In the genomic region with DNA sequence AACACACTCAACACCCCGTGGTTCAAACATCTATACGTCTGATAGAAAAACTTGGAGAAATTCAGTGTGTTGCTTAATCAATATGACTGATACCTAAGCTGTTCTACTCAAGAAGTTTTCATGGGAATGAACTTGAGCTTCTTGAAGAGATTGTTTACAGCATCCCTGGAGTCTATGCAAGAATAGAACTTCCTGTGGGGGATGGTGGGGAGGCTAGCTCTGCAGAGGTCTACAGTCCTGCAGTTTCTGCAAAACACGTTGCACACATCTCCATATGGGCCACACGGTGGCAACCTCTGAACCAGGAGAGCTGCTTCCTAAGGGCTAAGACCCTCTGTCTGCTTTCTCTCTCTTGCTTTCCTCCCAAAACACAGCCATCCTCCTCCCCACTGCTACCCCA, we compare ENCODE assay signal across 9 cellular contexts. TPM values are rescaled to one million over a fixed set of nuclear protein-coding genes. Genes with fewer than 3 reads are reported as not detected.
DNase-seq lines count a peak whose midpoint lies in the region; TF ChIP-seq lines count a peak whose summit lies in the region.
"Had no signal": no experiment of that assay in that cellular context is flagged by ENCODE, and none has a peak within 500 bp of the region (broad histone marks: within the 10 kb centered on the region; RNA-seq: fewer than 3 reads in every experiment).

No MANE protein-coding gene starts in this region.

- H3K4me3 Mint-ChIP-seq in activated T-helper 1 cell treated with anti-CD3 and anti-CD28 coated beads, Interleukin-12 subunit alpha, Interleukin-12 subunit beta, Interleukin-2, Interleukin-4 antibody, amounts not matched to agents 30 ng/mL and 10 ng/mL and 1 ng/mL, durations not matched to agents 14 hours and 24 hours and 36 hours, result no peak overlapping the region

- H3K27ac Mint-ChIP-seq in activated T-helper 1 cell treated with anti-CD3 and anti-CD28 coated beads, Interleukin-12 subunit alpha, Interleukin-12 subunit beta, Interleukin-2, Interleukin-4 antibody, amounts not matched to agents 30 ng/mL and 10 ng/mL and 1 ng/mL, durations not matched to agents 14 hours and 24 hours and 36 hours, result peak overlapping the region; percentile 18

- H3K27ac ChIP-seq in coronary artery, result no peak overlapping the region
- H3K27ac ChIP-seq: 22Rv1 had no signal

- H3K4me1 Mint-ChIP-seq in activated T-helper 1 cell treated with anti-CD3 and anti-CD28 coated beads, Interleukin-12 subunit alpha, Interleukin-12 subunit beta, Interleukin-2, Interleukin-4 antibody, amounts not matched to agents 30 ng/mL and 10 ng/mL and 1 ng/mL, durations not matched to agents 14 hours and 24 hours and 36 hours (ENCODE audit: low read depth), result peaks cover 48% of the 10 kb centered on the region

- TF ChIP-seq CTCF in coronary artery (IDR thresholded peaks at IDR 0.05), result no peak

- H3K9me3 Mint-ChIP-seq in activated T-helper 1 cell treated with anti-CD3 and anti-CD28 coated beads, Interleukin-12 subunit alpha, Interleukin-12 subunit beta, Interleukin-2, Interleukin-4 antibody, amounts not matched to agents 30 ng/mL and 10 ng/mL and 1 ng/mL, durations not matched to agents 14 hours and 24 hours and 36 hours, result no peaks in the 10 kb centered on the region

- DNase-seq in DMS 273 (lab: John Stamatoyannopoulos, UW; ENCODE audit: unreplicated experiment) (peak; percentile 50), DMS 273 treated with DMSO at 0.1 percent for 48 hours (lab: John Stamatoyannopoulos, UW) (no peak), HS-27A (ENCODE audit: low read depth) (peak; percentile 34), medulla oblongata (ENCODE audit: extremely low spot score) (peak; percentile 26), NCI-H446 treated with DMSO at 0.1 percent for 48 hours (lab: John Stamatoyannopoulos, UW) (no peak), kidney glomerular epithelial cell (lab: John Stamatoyannopoulos, UW) (no peak), coronary artery (ENCODE audit: low spot score) (no peak)
- DNase-seq in activated T-helper 1 cell treated with anti-CD3 and anti-CD28 coated beads, Interleukin-12 subunit alpha, Interleukin-12 subunit beta, Interleukin-2, Interleukin-4 antibody, amounts not matched to agents 30 ng/mL and 10 ng/mL and 1 ng/mL, durations not matched to agents 14 hours and 24 hours and 36 hours (ENCODE audit: low spot score), result peak; percentile 8

- no peaks in the 10 kb centered on the region for H3K27me3 Mint-ChIP-seq in activated T-helper 1 cell treated with anti-CD3 and anti-CD28 coated beads, Interleukin-12 subunit alpha, Interleukin-12 subunit beta, Interleukin-2, Interleukin-4 antibody, amounts not matched to agents 30 ng/mL and 10 ng/mL and 1 ng/mL, durations not matched to agents 14 hours and 24 hours and 36 hours (ENCODE audit: insufficient read depth)

- H3K36me3 Mint-ChIP-seq in activated T-helper 1 cell treated with anti-CD3 and anti-CD28 coated beads, Interleukin-12 subunit alpha, Interleukin-12 subunit beta, Interleukin-2, Interleukin-4 antibody, amounts not matched to agents 30 ng/mL and 10 ng/mL and 1 ng/mL, durations not matched to agents 14 hours and 24 hours and 36 hours (ENCODE audit: low read depth), result peaks cover 23% of the 10 kb centered on the region

- H3K4me3 ChIP-seq in coronary artery, result no peak overlapping the region

- intact Hi-C loops in activated T-helper 1 cell treated with anti-CD3 and anti-CD28 coated beads, Interleukin-12 subunit alpha, Interleukin-12 subunit beta, Interleukin-2, Interleukin-4 antibody, amounts not matched to agents 30 ng/mL and 10 ng/mL and 1 ng/mL, durations not matched to agents 14 hours and 24 hours and 36 hours (cut with micrococcal nuclease), result loop anchor here (2.0 kb wide), 1 partner anchor 29 kb away; no protein-coding TSS in a partner anchor

RNA-seq across cellular contexts. Expression of a gene that starts 32.7 kb away (rescaled TPM):
- 21.9 and 22.3 TPM in 2 replicates for total RNA-seq in activated T-helper 1 cell treated with anti-CD3 and anti-CD28 coated beads, Interleukin-12 subunit alpha, Interleukin-12 subunit beta, Interleukin-2, Interleukin-4 antibody, amounts not matched to agents 30 ng/mL and 10 ng/mL and 1 ng/mL, durations not matched to agents 14 hours and 24 hours and 36 hours

RNA-seq across cellular contexts. Expression of a gene that starts 48.8 kb away (rescaled TPM):
- total RNA-seq in activated T-helper 1 cell treated with anti-CD3 and anti-CD28 coated beads, Interleukin-12 subunit alpha, Interleukin-12 subunit beta, Interleukin-2, Interleukin-4 antibody, amounts not matched to agents 30 ng/mL and 10 ng/mL and 1 ng/mL, durations not matched to agents 14 hours and 24 hours and 36 hours, result 1,580 and 1,584 TPM in 2 replicates

Comparison
In these comparisons a context has a peak if more than half of its experiments do, and no peak if none do; other contexts are left out.
1. DNase-seq: peak in DMS 273 (single experiment), HS-27A (single experiment), activated T-helper 1 cell treated with anti-CD3 and anti-CD28 coated beads, Interleukin-12 subunit alpha, Interleukin-12 subunit beta, Interleukin-2, Interleukin-4 antibody, amounts not matched to agents 30 ng/mL and 10 ng/mL and 1 ng/mL, durations not matched to agents 14 hours and 24 hours and 36 hours (single experiment) and medulla oblongata (single experiment); none in DMS 273 treated with DMSO at 0.1 percent for 48 hours (single experiment), NCI-H446 treated with DMSO at 0.1 percent for 48 hours (single experiment), kidney glomerular epithelial cell (single experiment) and coronary artery (single experiment).